14 cellular contexts compared by ENCODE assay signal in the genomic region with DNA sequence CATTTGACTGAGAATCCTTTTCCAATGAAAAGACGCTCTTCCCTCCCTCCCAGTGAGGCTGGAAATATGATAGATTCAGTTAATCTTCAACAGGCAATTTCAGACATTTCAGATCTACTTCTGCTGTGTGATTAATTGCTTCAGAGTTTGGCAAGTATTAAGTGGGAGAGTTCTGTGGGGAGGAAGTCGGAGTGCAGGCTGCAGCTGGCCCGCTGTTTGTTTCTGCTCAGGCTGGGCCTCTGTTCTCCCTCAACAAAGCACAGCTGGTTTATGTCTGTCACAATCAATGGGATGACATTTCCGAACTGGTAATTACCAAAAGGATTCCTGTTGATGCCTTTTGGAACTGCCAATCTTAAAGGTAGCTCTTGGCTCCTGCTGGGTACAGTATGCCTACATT.
DNase-seq lines count a peak whose midpoint lies in the region; ATAC-seq and TF ChIP-seq lines count a peak whose summit lies in the region.
"Had no signal": no experiment of that assay in that cellular context is flagged by ENCODE, and none has a peak within 500 bp of the region (broad histone marks: within the 10 kb centered on the region; RNA-seq: fewer than 3 reads in every experiment).

No MANE protein-coding gene starts in this region.

- peak; percentile 71 for ATAC-seq in GM23338
- ATAC-seq in stimulated activated naive CD8-positive, alpha-beta T cell treated with anti-CD3 and anti-CD28 coated beads, Interleukin-15, amount 100 ng/mL, for 72 hours = no peak
- no peak for ATAC-seq in GM21515 (IDR thresholded peaks at IDR 0.05; ENCODE audit: unreplicated experiment)
- ATAC-seq: activated CD4-positive, alpha-beta T cell treated with anti-CD3 and anti-CD28 coated beads for 36 hours had no signal

- H3K4me3 Mint-ChIP-seq in GM23338 (no peak overlapping the region), nephron (peak overlapping the region in 2 of 3 experiments; percentile 2 to 4)
- H3K4me3 Mint-ChIP-seq in stimulated activated naive CD8-positive, alpha-beta T cell treated with anti-CD3 and anti-CD28 coated beads, Interleukin-15, amount 100 ng/mL, for 72 hours = no peak overlapping the region
- H3K4me3 Mint-ChIP-seq: activated CD4-positive, alpha-beta T cell treated with anti-CD3 and anti-CD28 coated beads for 36 hours; activated naive CD8-positive, alpha-beta T cell treated with anti-CD3 and anti-CD28 coated beads for 36 hours; memory B cell had no signal

- intact Hi-C loops in ascending aorta (cut with DNase I) = no loop called here

- TF ChIP-seq CTCF in GM23338 (conservative IDR thresholded peaks at IDR 0.05; ENCODE audit: low read depth in 2 of 2) (no peak), fibroblast of mammary gland (conservative IDR thresholded peaks at IDR 0.05; ENCODE audit: control insufficient read depth, insufficient read depth, low read depth, low read length) (no peak), nephron (IDR thresholded peaks at IDR 0.05; ENCODE audit: unreplicated experiment in 3 of 3) (no peak), ascending aorta (IDR thresholded peaks at IDR 0.05) (no peak)

- no peak overlapping the region for H3K4me3 ChIP-seq in GM23338
- no peak overlapping the region for H3K4me3 ChIP-seq in fibroblast of mammary gland (ENCODE audit: control insufficient read depth, low read depth, low read length)
- H3K4me3 ChIP-seq in ascending aorta = no peak overlapping the region
- H3K4me3 ChIP-seq: testis had no signal

- H3K36me3 ChIP-seq in GM23338 (ENCODE audit: insufficient read depth) (no peaks in the 10 kb centered on the region), ascending aorta (no peaks in the 10 kb centered on the region)

- no peaks in the 10 kb centered on the region for H3K9me3 ChIP-seq in ascending aorta
- H3K9me3 ChIP-seq: testis had no signal

- DNase-seq in GM23338 (ENCODE audit: low spot score) (peak; percentile 10), RPMI7951 (ENCODE audit: low read depth) (peak; percentile 13), fibroblast of mammary gland (ENCODE audit: low read depth) (peak; percentile 36), mesenteric fat pad (ENCODE audit: low spot score) (no peak), ascending aorta (ENCODE audit: low spot score in 2 of 2) (no peak)
- DNase-seq in stimulated activated naive CD8-positive, alpha-beta T cell treated with anti-CD3 and anti-CD28 coated beads, Interleukin-15, amount 100 ng/mL, for 72 hours = no peak
- DNase-seq: activated CD4-positive, alpha-beta T cell treated with anti-CD3 and anti-CD28 coated beads for 36 hours; activated naive CD8-positive, alpha-beta T cell treated with anti-CD3 and anti-CD28 coated beads for 36 hours; C1 segment of cervical spinal cord; stimulated activated CD4-positive, alpha-beta T cell treated with anti-CD3 and anti-CD28 coated beads, Interleukin-2, amount 100 ng/mL, for 24 hours; testis had no signal

- no peaks in the 10 kb centered on the region for H3K9me2 ChIP-seq in GM23338 (ENCODE audit: insufficient read depth)

- no peaks in the 10 kb centered on the region for H3F3A ChIP-seq in GM23338 (replicated peaks; ENCODE audit: low read depth)

- no peak overlapping the region for H3K27ac ChIP-seq in GM23338 (ENCODE audit: low read depth)
- H3K27ac ChIP-seq in ascending aorta = no peak overlapping the region
- H3K27ac ChIP-seq: testis had no signal

- H3K4me1 ChIP-seq in GM23338 (ENCODE audit: insufficient read depth) (peaks cover 11% of the 10 kb centered on the region; the same call in 1 of the 2 replicates), ascending aorta (no peaks in the 10 kb centered on the region)
- H3K4me1 ChIP-seq: testis had no signal

- H3K4me1 Mint-ChIP-seq in GM23338 (peaks cover 13% of the 10 kb centered on the region), nephron (peaks cover 58% of the 10 kb centered on the region)
- H3K4me1 Mint-ChIP-seq in stimulated activated naive CD8-positive, alpha-beta T cell treated with anti-CD3 and anti-CD28 coated beads, Interleukin-15, amount 100 ng/mL, for 72 hours = no peaks in the 10 kb centered on the region
- H3K4me1 Mint-ChIP-seq: activated CD4-positive, alpha-beta T cell treated with anti-CD3 and anti-CD28 coated beads for 36 hours; memory B cell had no signal

- H3K27ac Mint-ChIP-seq in GM23338 (no peak overlapping the region), nephron (peak overlapping the region; percentile 31 to 79 (median 74))
- no peak overlapping the region for H3K27ac Mint-ChIP-seq in stimulated activated naive CD8-positive, alpha-beta T cell treated with anti-CD3 and anti-CD28 coated beads, Interleukin-15, amount 100 ng/mL, for 72 hours
- H3K27ac Mint-ChIP-seq: activated CD4-positive, alpha-beta T cell treated with anti-CD3 and anti-CD28 coated beads for 36 hours; activated naive CD8-positive, alpha-beta T cell treated with anti-CD3 and anti-CD28 coated beads for 36 hours; memory B cell had no signal

- H3K27me3 ChIP-seq in GM23338 (ENCODE audit: insufficient read depth) = no peaks in the 10 kb centered on the region
- H3K27me3 ChIP-seq in ascending aorta = no peaks in the 10 kb centered on the region
- H3K27me3 ChIP-seq: testis had no signal

- H3K27me3 Mint-ChIP-seq in GM23338 (ENCODE audit: insufficient read depth, low read depth, poor library complexity) = peaks cover 3% of the 10 kb centered on the region
- no peaks in the 10 kb centered on the region for H3K27me3 Mint-ChIP-seq in nephron (ENCODE audit: low read depth)
- peaks cover 13% of the 10 kb centered on the region for H3K27me3 Mint-ChIP-seq in stimulated activated naive CD8-positive, alpha-beta T cell treated with anti-CD3 and anti-CD28 coated beads, Interleukin-15, amount 100 ng/mL, for 72 hours

- H3K36me3 Mint-ChIP-seq in GM23338 (ENCODE audit: low read depth) (no peaks in the 10 kb centered on the region), nephron (ENCODE audit: low read depth) (no peaks in the 10 kb centered on the region)
- H3K36me3 Mint-ChIP-seq: activated naive CD8-positive, alpha-beta T cell treated with anti-CD3 and anti-CD28 coated beads for 36 hours; memory B cell had no signal

- H2AFZ ChIP-seq in GM23338 = peak overlapping the region; percentile 81; the same call in 1 of the 2 replicates

- no peaks in the 10 kb centered on the region for H3K9me3 Mint-ChIP-seq in GM23338
- H3K9me3 Mint-ChIP-seq in nephron = no peaks in the 10 kb centered on the region
- H3K9me3 Mint-ChIP-seq in stimulated activated naive CD8-positive, alpha-beta T cell treated with anti-CD3 and anti-CD28 coated beads, Interleukin-15, amount 100 ng/mL, for 72 hours = no peaks in the 10 kb centered on the region
- H3K9me3 Mint-ChIP-seq: activated naive CD8-positive, alpha-beta T cell treated with anti-CD3 and anti-CD28 coated beads for 36 hours; memory B cell had no signal

- no peaks in the 10 kb centered on the region for H3K79me2 ChIP-seq in GM23338 (replicated peaks; ENCODE audit: insufficient read depth)

- H4K20me1 ChIP-seq in GM23338 (replicated peaks; ENCODE audit: insufficient read depth) = no peaks in the 10 kb centered on the region

- no peak overlapping the region for H3K4me2 ChIP-seq in GM23338

TF ChIP-seq in GM23338, 12 proteins besides CTCF, POLR2A, EP300 and RAD21 (continues in another document):
- TF ChIP-seq, protein P1, sequence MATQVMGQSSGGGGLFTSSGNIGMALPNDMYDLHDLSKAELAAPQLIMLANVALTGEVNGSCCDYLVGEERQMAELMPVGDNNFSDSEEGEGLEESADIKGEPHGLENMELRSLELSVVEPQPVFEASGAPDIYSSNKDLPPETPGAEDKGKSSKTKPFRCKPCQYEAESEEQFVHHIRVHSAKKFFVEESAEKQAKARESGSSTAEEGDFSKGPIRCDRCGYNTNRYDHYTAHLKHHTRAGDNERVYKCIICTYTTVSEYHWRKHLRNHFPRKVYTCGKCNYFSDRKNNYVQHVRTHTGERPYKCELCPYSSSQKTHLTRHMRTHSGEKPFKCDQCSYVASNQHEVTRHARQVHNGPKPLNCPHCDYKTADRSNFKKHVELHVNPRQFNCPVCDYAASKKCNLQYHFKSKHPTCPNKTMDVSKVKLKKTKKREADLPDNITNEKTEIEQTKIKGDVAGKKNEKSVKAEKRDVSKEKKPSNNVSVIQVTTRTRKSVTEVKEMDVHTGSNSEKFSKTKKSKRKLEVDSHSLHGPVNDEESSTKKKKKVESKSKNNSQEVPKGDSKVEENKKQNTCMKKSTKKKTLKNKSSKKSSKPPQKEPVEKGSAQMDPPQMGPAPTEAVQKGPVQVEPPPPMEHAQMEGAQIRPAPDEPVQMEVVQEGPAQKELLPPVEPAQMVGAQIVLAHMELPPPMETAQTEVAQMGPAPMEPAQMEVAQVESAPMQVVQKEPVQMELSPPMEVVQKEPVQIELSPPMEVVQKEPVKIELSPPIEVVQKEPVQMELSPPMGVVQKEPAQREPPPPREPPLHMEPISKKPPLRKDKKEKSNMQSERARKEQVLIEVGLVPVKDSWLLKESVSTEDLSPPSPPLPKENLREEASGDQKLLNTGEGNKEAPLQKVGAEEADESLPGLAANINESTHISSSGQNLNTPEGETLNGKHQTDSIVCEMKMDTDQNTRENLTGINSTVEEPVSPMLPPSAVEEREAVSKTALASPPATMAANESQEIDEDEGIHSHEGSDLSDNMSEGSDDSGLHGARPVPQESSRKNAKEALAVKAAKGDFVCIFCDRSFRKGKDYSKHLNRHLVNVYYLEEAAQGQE (IDR thresholded peaks at IDR 0.05; ENCODE audit: unreplicated experiment) = no peak
- TF ChIP-seq NANOG (IDR thresholded peaks at IDR 0.05; ENCODE audit: borderline replicate concordance) = no peak
- TF ChIP-seq ZNF331 (CRISPR knock-in tag; IDR thresholded peaks at IDR 0.05; ENCODE audit: low read depth) = no peak
- no peak for TF ChIP-seq ZNF114 (CRISPR knock-in tag; IDR thresholded peaks at IDR 0.05)
- no peak for TF ChIP-seq EZH2 (IDR thresholded peaks at IDR 0.05; ENCODE audit: low read depth, unreplicated experiment)
- no peak for TF ChIP-seq STAT1 (IDR thresholded peaks at IDR 0.05; ENCODE audit: unreplicated experiment)
- TF ChIP-seq, protein P2, sequence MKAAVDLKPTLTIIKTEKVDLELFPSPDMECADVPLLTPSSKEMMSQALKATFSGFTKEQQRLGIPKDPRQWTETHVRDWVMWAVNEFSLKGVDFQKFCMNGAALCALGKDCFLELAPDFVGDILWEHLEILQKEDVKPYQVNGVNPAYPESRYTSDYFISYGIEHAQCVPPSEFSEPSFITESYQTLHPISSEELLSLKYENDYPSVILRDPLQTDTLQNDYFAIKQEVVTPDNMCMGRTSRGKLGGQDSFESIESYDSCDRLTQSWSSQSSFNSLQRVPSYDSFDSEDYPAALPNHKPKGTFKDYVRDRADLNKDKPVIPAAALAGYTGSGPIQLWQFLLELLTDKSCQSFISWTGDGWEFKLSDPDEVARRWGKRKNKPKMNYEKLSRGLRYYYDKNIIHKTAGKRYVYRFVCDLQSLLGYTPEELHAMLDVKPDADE (IDR thresholded peaks at IDR 0.05) = no peak
- no peak for TF ChIP-seq CREB1 (CRISPR knock-in tag; IDR thresholded peaks at IDR 0.05; ENCODE audit: low read depth)
- no peak for TF ChIP-seq POLR2AphosphoS5 (IDR thresholded peaks at IDR 0.05; ENCODE audit: low read depth)

Comparison
In these comparisons a context has a peak if more than half of its experiments do, and no peak if none do; other contexts are left out.
1. DNase-seq: peak in GM23338 (single experiment), RPMI7951 (single experiment) and fibroblast of mammary gland (single experiment); none in mesenteric fat pad (single experiment), stimulated activated naive CD8-positive, alpha-beta T cell treated with anti-CD3 and anti-CD28 coated beads, Interleukin-15, amount 100 ng/mL, for 72 hours (0 of 2) and ascending aorta (0 of 2).
2. H3K27ac Mint-ChIP-seq: peak in nephron (3 of 3); none in GM23338 (single experiment) and stimulated activated naive CD8-positive, alpha-beta T cell treated with anti-CD3 and anti-CD28 coated beads, Interleukin-15, amount 100 ng/mL, for 72 hours (0 of 2).
3. H3K4me3 Mint-ChIP-seq: peak in nephron (2 of 3); none in GM23338 (single experiment) and stimulated activated naive CD8-positive, alpha-beta T cell treated with anti-CD3 and anti-CD28 coated beads, Interleukin-15, amount 100 ng/mL, for 72 hours (0 of 2).